Comparison of ENCODE assay signal across 21 cellular contexts in genomic region chr1:172905452-172905851, GRCh38.
A peak's percentile ranks its signal among the peaks of the same experiment; 100 is the strongest.
DNase-seq lines count a peak whose midpoint lies in the region; ATAC-seq and TF ChIP-seq lines count a peak whose summit lies in the region.
"Had no signal": no experiment of that assay in that cellular context is flagged by ENCODE, and none has a peak within 500 bp of the region (broad histone marks: within the 10 kb centered on the region; RNA-seq: fewer than 3 reads in every experiment).

No MANE protein-coding gene starts in this region.

- H3K9me2 ChIP-seq in Loucy (replicated peaks; ENCODE audit: low read depth, low read length), result no peaks in the 10 kb centered on the region

- DNase-seq in EH (ENCODE audit: low read depth) (peak; percentile 83), fibroblast of lung (ENCODE audit: low read depth in 2 of 2) (peak in 1 of 2 donors; percentile 91), osteoblast (ENCODE audit: insufficient read length, low spot score, missing footprints) (no peak), glutamatergic neuron (no peak), Right ventricle myocardium superior (no peak)
- DNase-seq in stimulated activated CD4-positive, alpha-beta T cell treated with anti-CD3 and anti-CD28 coated beads, Interleukin-15, amount 100 ng/mL, for 24 hours, result no peak
- DNase-seq: activated CD4-positive, alpha-beta T cell treated with anti-CD3 and anti-CD28 coated beads, Interleukin-2, amount 10 ng/mL, durations not matched to agents 24 days and 14 days; activated naive CD8-positive, alpha-beta T cell treated with anti-CD3 and anti-CD28 coated beads, Interleukin-2, amount 10 ng/mL, durations not matched to agents 7 days and 5 days; AML-193; left cardiac atrium; MG63; NCI-H1436; NCI-H526 treated with DMSO at 0.1 percent for 48 hours; stimulated activated CD4-positive, alpha-beta T cell treated with anti-CD3 and anti-CD28 coated beads, Interleukin-2, amount 100 ng/mL, for 24 hours; stimulated activated naive CD4-positive, alpha-beta T cell treated with Interleukin-2 at 50 U/mL for 16 hours; transverse colon had no signal

- no peak overlapping the region for H3K4me3 Mint-ChIP-seq in glutamatergic neuron (ENCODE audit: unreplicated experiment)
- H3K4me3 Mint-ChIP-seq: activated CD4-positive, alpha-beta T cell treated with anti-CD3 and anti-CD28 coated beads, Interleukin-2, amount 10 ng/mL, durations not matched to agents 24 days and 14 days; activated naive CD8-positive, alpha-beta T cell treated with anti-CD3 and anti-CD28 coated beads, Interleukin-2, amount 10 ng/mL, durations not matched to agents 7 days and 5 days; dendritic cell treated with granulocyte-macrophage colony-stimulating factor and Interleukin-4, amounts not matched to agents 40 ng/mL and 50 ng/mL, for 4 days; mesothelial cell of epicardium; nephron had no signal

- H3K9me3 ChIP-seq in Loucy (ENCODE audit: insufficient read depth, low read depth, low read length) (peaks cover 7% of the 10 kb centered on the region; the same call in 1 of the 2 replicates), fibroblast of lung (ENCODE audit: control insufficient read depth, insufficient read depth, low read depth, low read length) (no peaks in the 10 kb centered on the region), osteoblast (ENCODE audit: low read depth, low read length) (no peaks in the 10 kb centered on the region)
- H3K9me3 ChIP-seq: transverse colon had no signal

- peak overlapping the region; percentile 82 for H3K4me2 ChIP-seq in Loucy (ENCODE audit: low read depth, low read length, poor library complexity, severe bottlenecking)
- no peak overlapping the region for H3K4me2 ChIP-seq in fibroblast of lung (ENCODE audit: extremely low read depth, insufficient read depth, low read length)
- H3K4me2 ChIP-seq in osteoblast (ENCODE audit: insufficient read depth, low read length), result no peak overlapping the region

- H3K79me2 ChIP-seq in Loucy (ENCODE audit: insufficient read depth, low read length) (no peaks in the 10 kb centered on the region), fibroblast of lung (ENCODE audit: control insufficient read depth, insufficient read depth, low read length) (no peaks in the 10 kb centered on the region), osteoblast (ENCODE audit: insufficient read depth, low read length) (no peaks in the 10 kb centered on the region)

- H4K20me1 ChIP-seq in Loucy (ENCODE audit: insufficient read depth, low read length, poor library complexity, severe bottlenecking) (no peaks in the 10 kb centered on the region), fibroblast of lung (ENCODE audit: control insufficient read depth, extremely low read depth, insufficient read depth, low read length) (no peaks in the 10 kb centered on the region), osteoblast (ENCODE audit: insufficient read depth, low read length) (no peaks in the 10 kb centered on the region)

- intact Hi-C loops in Right ventricle myocardium superior (cut with DNase I), result no loop called here

- peaks cover 67% of the 10 kb centered on the region for H3K4me1 ChIP-seq in Loucy (ENCODE audit: insufficient read depth, low read length, poor library complexity, severe bottlenecking)
- H3K4me1 ChIP-seq in fibroblast of lung (ENCODE audit: control insufficient read depth, extremely low read depth, insufficient read depth, low read length), result peaks cover 42% of the 10 kb centered on the region
- H3K4me1 ChIP-seq in osteoblast (ENCODE audit: insufficient read depth, low read length), result peaks cover 65% of the 10 kb centered on the region
- H3K4me1 ChIP-seq: transverse colon had no signal

- peak overlapping the region; percentile 65 for H3K27ac ChIP-seq in fibroblast of lung (ENCODE audit: insufficient read depth, low read length)
- H3K27ac ChIP-seq in osteoblast (ENCODE audit: low read depth, low read length), result peak overlapping the region; percentile 60
- H3K27ac ChIP-seq: transverse colon had no signal

- no peaks in the 10 kb centered on the region for H3K9me3 Mint-ChIP-seq in glutamatergic neuron (ENCODE audit: unreplicated experiment)
- H3K9me3 Mint-ChIP-seq: dendritic cell treated with granulocyte-macrophage colony-stimulating factor and Interleukin-4, amounts not matched to agents 40 ng/mL and 50 ng/mL, for 4 days; nephron had no signal

- peak overlapping the region; percentile 33 for H3K9ac ChIP-seq in Loucy (ENCODE audit: low read depth, low read length, poor library complexity, severe bottlenecking)
- H3K9ac ChIP-seq in fibroblast of lung (ENCODE audit: insufficient read depth, low read length), result no peak overlapping the region

- H2AFZ ChIP-seq in Loucy (ENCODE audit: low read length) (no peak overlapping the region), fibroblast of lung (ENCODE audit: low read length) (no peak overlapping the region), osteoblast (ENCODE audit: low read length) (no peak overlapping the region)

- TF ChIP-seq CTCF in Loucy (conservative IDR thresholded peaks at IDR 0.05; ENCODE audit: low read length) (no peak), fibroblast of lung (conservative IDR thresholded peaks at IDR 0.05 in 1 of 2, IDR thresholded peaks at IDR 0.05 in 1 of 2; ENCODE audit: low read depth in 1 of 2, low read length in 2 of 2) (no peak), osteoblast (IDR thresholded peaks at IDR 0.05; ENCODE audit: extremely low read depth, low read depth, low read length) (no peak), glutamatergic neuron (IDR thresholded peaks at IDR 0.05; ENCODE audit: partially characterized antibody, unreplicated experiment) (no peak)

- H3F3A ChIP-seq in Loucy (ENCODE audit: low read depth), result peaks cover 20% of the 10 kb centered on the region

- H3K4me1 Mint-ChIP-seq in glutamatergic neuron (ENCODE audit: low read depth, unreplicated experiment), result no peaks in the 10 kb centered on the region
- H3K4me1 Mint-ChIP-seq: nephron had no signal

- H3K36me3 ChIP-seq in Loucy (ENCODE audit: insufficient read depth, low read length) (no peaks in the 10 kb centered on the region), fibroblast of lung (ENCODE audit: control insufficient read depth, insufficient read depth, low read length) (no peaks in the 10 kb centered on the region), osteoblast (ENCODE audit: insufficient read depth, low read length) (no peaks in the 10 kb centered on the region)
- H3K36me3 ChIP-seq: MG63, transverse colon had no signal

- no peak for ATAC-seq in Right ventricle myocardium superior (ENCODE audit: poor library complexity)

- H3K4me3 ChIP-seq in Loucy (ENCODE audit: low read length, poor library complexity, severe bottlenecking) (no peak overlapping the region), fibroblast of lung (replicated peaks in 1 of 4; ENCODE audit: control extremely low read depth in 1 of 4, insufficient read depth in 1 of 4, low read depth in 3 of 4, low read length in 4 of 4) (no peak overlapping the region), osteoblast (ENCODE audit: insufficient read depth, low read length) (no peak overlapping the region)
- H3K4me3 ChIP-seq: MG63, transverse colon had no signal

- no peaks in the 10 kb centered on the region for H3K27me3 Mint-ChIP-seq in glutamatergic neuron (ENCODE audit: unreplicated experiment)
- H3K27me3 Mint-ChIP-seq: activated naive CD8-positive, alpha-beta T cell treated with anti-CD3 and anti-CD28 coated beads, Interleukin-2, amount 10 ng/mL, durations not matched to agents 7 days and 5 days; dendritic cell treated with granulocyte-macrophage colony-stimulating factor and Interleukin-4, amounts not matched to agents 40 ng/mL and 50 ng/mL, for 4 days had no signal

- no peak overlapping the region for H3K27ac Mint-ChIP-seq in glutamatergic neuron (ENCODE audit: unreplicated experiment)
- H3K27ac Mint-ChIP-seq: activated CD4-positive, alpha-beta T cell treated with anti-CD3 and anti-CD28 coated beads, Interleukin-2, amount 10 ng/mL, durations not matched to agents 24 days and 14 days; activated naive CD8-positive, alpha-beta T cell treated with anti-CD3 and anti-CD28 coated beads, Interleukin-2, amount 10 ng/mL, durations not matched to agents 7 days and 5 days; activated T-helper 2 cell treated with anti-CD3 and anti-CD28 coated beads, Interferon-gamma antibody, Interleukin-2, Interleukin-4, amounts not matched to agents 10 μg/mL and 5 μg/mL and 100 μg/mL, durations not matched to agents 14 hours and 24 hours and 36 hours; dendritic cell treated with granulocyte-macrophage colony-stimulating factor and Interleukin-4, amounts not matched to agents 40 ng/mL and 50 ng/mL, for 4 days; mesothelial cell of epicardium had no signal

- no peaks in the 10 kb centered on the region for H3K36me3 Mint-ChIP-seq in glutamatergic neuron (ENCODE audit: unreplicated experiment)

- no peaks in the 10 kb centered on the region for H3K27me3 ChIP-seq in Loucy (ENCODE audit: insufficient read depth, low read length, poor library complexity, severe bottlenecking)
- H3K27me3 ChIP-seq in fibroblast of lung (ENCODE audit: control insufficient read depth, insufficient read depth, low read length), result no peaks in the 10 kb centered on the region
- H3K27me3 ChIP-seq in osteoblast (ENCODE audit: insufficient read depth, low read length), result no peaks in the 10 kb centered on the region
- H3K27me3 ChIP-seq: MG63, transverse colon had no signal
